10 cellular contexts compared by ENCODE assay signal in the genomic region with DNA sequence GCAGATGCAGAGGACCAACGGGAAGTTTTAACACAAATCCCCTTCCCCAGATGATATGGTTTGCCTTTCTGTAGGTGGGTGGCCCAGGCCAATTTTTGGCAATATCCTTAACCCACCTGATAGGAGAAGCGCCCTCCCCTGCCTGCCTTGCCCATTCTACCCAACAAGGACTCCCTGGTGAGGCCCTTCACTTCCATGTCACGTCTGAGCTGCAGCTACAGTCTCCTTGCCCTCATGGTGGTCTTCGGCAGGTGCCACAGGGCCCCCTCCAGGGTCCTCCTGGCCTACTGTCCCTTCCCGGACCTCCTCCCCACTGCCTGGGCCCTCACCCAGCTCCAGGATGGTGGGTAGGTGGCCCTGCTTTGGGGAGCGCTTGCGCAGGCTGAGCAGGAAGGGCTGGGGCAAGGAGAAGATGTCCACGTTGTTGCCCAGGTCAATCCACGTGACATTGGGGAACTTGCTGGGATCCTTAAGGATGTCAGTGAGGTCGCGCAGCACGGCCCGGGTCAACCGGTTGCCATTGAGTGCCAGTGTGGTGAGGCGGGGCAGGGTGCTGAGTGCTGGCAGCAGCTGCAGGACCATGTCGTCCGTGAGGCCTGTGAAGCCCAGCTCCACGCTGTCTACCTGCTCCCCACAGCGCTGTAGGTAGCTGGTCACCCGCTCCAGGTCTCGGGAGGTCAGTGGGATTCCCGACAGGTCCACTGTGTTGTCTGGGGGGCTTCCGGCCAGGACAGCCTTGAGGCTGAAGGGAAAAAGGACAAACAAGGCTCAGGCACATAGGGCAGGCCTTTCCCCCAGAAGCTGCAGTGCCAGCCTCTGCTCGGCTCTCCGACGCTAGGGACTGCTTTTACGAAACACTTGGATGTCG. TPM values are rescaled to one million over a fixed set of nuclear protein-coding genes. Genes with fewer than 3 reads are reported as not detected.
DNase-seq lines count a peak whose midpoint lies in the region; ATAC-seq and TF ChIP-seq lines count a peak whose summit lies in the region.
"Had no signal": no experiment of that assay in that cellular context is flagged by ENCODE, and none has a peak within 500 bp of the region (broad histone marks: within the 10 kb centered on the region; RNA-seq: fewer than 3 reads in every experiment).

No MANE protein-coding gene starts in this region.

- no peak overlapping the region for H3K18ac ChIP-seq in IMR-90 (ENCODE audit: low read depth, low read length)

- H3K9ac ChIP-seq in IMR-90 (ENCODE audit: low read depth, low read length) = no peak overlapping the region; the same call in 1 of the 2 replicates

- peak overlapping the region; percentile 46 for H2AFZ ChIP-seq in IMR-90 (replicated peaks; ENCODE audit: low read length, poor library complexity)

- no peak for TF ChIP-seq CTCF in IMR-90 (conservative IDR thresholded peaks at IDR 0.05; ENCODE audit: low read depth, low read length)

- BruUV-seq in IMR-90 (replicated peaks; lab: Mats Ljungman, UMichigan) = no TSS peak

- H4K91ac ChIP-seq in IMR-90 (ENCODE audit: insufficient read depth, low read depth, low read length) = no peak overlapping the region

- in situ Hi-C loops in IMR-90 (cut with MboI; ENCODE audit: low sequenced_read_pairs) = no loop called here

- H2BK15ac ChIP-seq in IMR-90 (ENCODE audit: low read depth, low read length) = no peak overlapping the region

- H3K4ac ChIP-seq in IMR-90 (ENCODE audit: low read depth, low read length) = no peak overlapping the region

- no peak overlapping the region for H3K4me3 Mint-ChIP-seq in activated CD4-positive, alpha-beta T cell treated with anti-CD3 and anti-CD28 coated beads, Interleukin-2, amount 10 ng/mL, durations not matched to agents 7 days and 5 days
- H3K4me3 Mint-ChIP-seq in activated naive CD8-positive, alpha-beta T cell treated with anti-CD3 and anti-CD28 coated beads, Interleukin-2, amount 50 U/mL, for 24 hours = peak overlapping the region; percentile 95
- H3K4me3 Mint-ChIP-seq: T-helper 1 cell treated with Interleukin-12 subunit alpha and Interleukin-12 subunit beta and Interleukin-4 antibody, amounts not matched to agents 30 μg/mL and 1 μg/mL, for 36 hours had no signal

- no peak overlapping the region for H3K4me3 ChIP-seq in IMR-90 (ENCODE audit: insufficient read depth, low read depth, low read length)

- peaks cover 64% of the 10 kb centered on the region for H3K36me3 Mint-ChIP-seq in activated CD4-positive, alpha-beta T cell treated with anti-CD3 and anti-CD28 coated beads, Interleukin-2, amount 10 ng/mL, durations not matched to agents 7 days and 5 days (ENCODE audit: low read depth)
- peaks cover 73% of the 10 kb centered on the region for H3K36me3 Mint-ChIP-seq in activated naive CD8-positive, alpha-beta T cell treated with anti-CD3 and anti-CD28 coated beads, Interleukin-2, amount 50 U/mL, for 24 hours (ENCODE audit: low read depth)

- peaks cover 66% of the 10 kb centered on the region for H3K36me3 ChIP-seq in IMR-90 (ENCODE audit: control insufficient read depth, insufficient read depth, low read length)

- no peak overlapping the region for H3K27ac ChIP-seq in IMR-90 (ENCODE audit: insufficient read depth, low read length)

- no peak for TF ChIP-seq RAD21 in IMR-90 (IDR thresholded peaks at IDR 0.05; ENCODE audit: low read length)

- no peaks in the 10 kb centered on the region for H3K9me3 ChIP-seq in IMR-90 (ENCODE audit: control insufficient read depth, insufficient read depth, low read length)

- no peak overlapping the region for H4K5ac ChIP-seq in IMR-90 (ENCODE audit: low read depth, low read length)

- H2AK9ac ChIP-seq in IMR-90 (replicated peaks; ENCODE audit: low read depth, low read length, poor library complexity) = no peak overlapping the region

- H3K79me1 ChIP-seq in IMR-90 (ENCODE audit: low read depth in 1 of 2, low read length in 2 of 2) = peaks cover 24 to 90% of the 10 kb centered on the region in 2 experiments

- peaks cover 14% of the 10 kb centered on the region for H3K4me1 ChIP-seq in IMR-90 (ENCODE audit: control insufficient read depth, insufficient read depth, low read length)

- intact Hi-C loops in IMR-90 (cut with micrococcal nuclease) = no loop called here

- no peak overlapping the region for H3K23ac ChIP-seq in IMR-90 (ENCODE audit: low read depth, low read length)

- H2BK20ac ChIP-seq in IMR-90 (ENCODE audit: low read depth, low read length) = no peak overlapping the region

- H2BK5ac ChIP-seq in IMR-90 (ENCODE audit: low read depth, low read length, poor library complexity, severe bottlenecking) = no peak overlapping the region

- no peak for TF ChIP-seq POLR2A in IMR-90 (IDR thresholded peaks at IDR 0.05; ENCODE audit: low read depth, low read length)

- H3K9me3 Mint-ChIP-seq in activated CD4-positive, alpha-beta T cell treated with anti-CD3 and anti-CD28 coated beads, Interleukin-2, amount 10 ng/mL, durations not matched to agents 7 days and 5 days = no peaks in the 10 kb centered on the region
- no peaks in the 10 kb centered on the region for H3K9me3 Mint-ChIP-seq in activated naive CD8-positive, alpha-beta T cell treated with anti-CD3 and anti-CD28 coated beads, Interleukin-2, amount 50 U/mL, for 24 hours
- H3K9me3 Mint-ChIP-seq: T-helper 1 cell treated with Interleukin-12 subunit alpha and Interleukin-12 subunit beta and Interleukin-4 antibody, amounts not matched to agents 30 μg/mL and 1 μg/mL, for 36 hours had no signal

- no peak overlapping the region for H3K14ac ChIP-seq in IMR-90 (replicated peaks; ENCODE audit: low read depth, low read length)

- peaks cover 48% of the 10 kb centered on the region for H3K4me1 Mint-ChIP-seq in activated CD4-positive, alpha-beta T cell treated with anti-CD3 and anti-CD28 coated beads, Interleukin-2, amount 10 ng/mL, durations not matched to agents 7 days and 5 days
- peaks cover 62% of the 10 kb centered on the region for H3K4me1 Mint-ChIP-seq in activated naive CD8-positive, alpha-beta T cell treated with anti-CD3 and anti-CD28 coated beads, Interleukin-2, amount 50 U/mL, for 24 hours

- CTCF ChIA-PET in activated CD4-positive, alpha-beta T cell treated with anti-CD3 and anti-CD28 coated beads, Interleukin-2, amount 10 ng/mL, durations not matched to agents 7 days and 5 days (lab: Charles Lee) = interaction anchor here (1.3 to 4.0 kb wide), 2 partner anchors 9 to 12 kb away, joined by 3 to 27 read pairs; no protein-coding TSS in a partner anchor
- CTCF ChIA-PET in IMR-90 (lab: Yijun Ruan, JAX) = interaction anchor here (0.5 kb wide), 1 partner anchor 75 kb away, joined by 3 read pairs; no protein-coding TSS in a partner anchor

- H3K56ac ChIP-seq in IMR-90 (ENCODE audit: extremely low read depth, insufficient read depth, low read length) = no peak overlapping the region

- H3K27me3 ChIP-seq in IMR-90 (ENCODE audit: control insufficient read depth, insufficient read depth, low read length) = no peaks in the 10 kb centered on the region

- H3K4me2 ChIP-seq in IMR-90 (ENCODE audit: low read depth, low read length) = no peak overlapping the region

- DNase-seq in activated CD4-positive, alpha-beta T cell treated with anti-CD3 and anti-CD28 coated beads, Interleukin-2, amount 10 ng/mL, durations not matched to agents 7 days and 5 days = no peak
- no peak for DNase-seq in activated CD4-positive, alpha-beta T cell treated with anti-CD3 and anti-CD28 coated beads, Interleukin-2, amount 50 U/mL, for 4 hours
- DNase-seq in IMR-90 = no peak
- DNase-seq in activated naive CD8-positive, alpha-beta T cell treated with anti-CD3 and anti-CD28 coated beads, Interleukin-2, amount 50 U/mL, for 24 hours = peak; percentile 44
- DNase-seq in stimulated activated CD4-positive, alpha-beta T cell treated with anti-CD3 and anti-CD28 coated beads, Interleukin-4, amount 100 ng/mL, for 1 hour = peak; percentile 34
- DNase-seq in D341Med (ENCODE audit: low spot score) = no peak
- DNase-seq in inferior parietal cortex (ENCODE audit: extremely low spot score) = no peak
- DNase-seq: NCI-H1436 had no signal

- 80% methylated on average over 14 of the region's 28 CpGs; no CpG with 5 or more reads in 1 of the 2 experiments for WGBS in IMR-90 (ENCODE audit: extremely low coverage in 2 of 2, insufficient read length in 1 of 2), 2 experiments

- H3K9me1 ChIP-seq in IMR-90 (ENCODE audit: insufficient read depth, low read length) = peaks cover 28% of the 10 kb centered on the region

- H4K20me1 ChIP-seq in IMR-90 (ENCODE audit: insufficient read depth, low read length) = peaks cover 92% of the 10 kb centered on the region

- no peak overlapping the region for H2BK120ac ChIP-seq in IMR-90 (ENCODE audit: low read depth, low read length)

- no peaks in the 10 kb centered on the region for H3K27me3 Mint-ChIP-seq in activated CD4-positive, alpha-beta T cell treated with anti-CD3 and anti-CD28 coated beads, Interleukin-2, amount 10 ng/mL, durations not matched to agents 7 days and 5 days
- H3K27me3 Mint-ChIP-seq in activated naive CD8-positive, alpha-beta T cell treated with anti-CD3 and anti-CD28 coated beads, Interleukin-2, amount 50 U/mL, for 24 hours = no peaks in the 10 kb centered on the region

- POLR2A ChIA-PET in activated CD4-positive, alpha-beta T cell treated with anti-CD3 and anti-CD28 coated beads, Interleukin-2, amount 10 ng/mL, durations not matched to agents 7 days and 5 days (lab: Charles Lee) = no interaction called here
- POLR2A ChIA-PET in IMR-90 (lab: Charles Lee; ENCODE audit: unreplicated experiment) = interaction anchor here (0.6 kb wide), 1 partner anchor 84 kb away, joined by 4 read pairs; no protein-coding TSS in a partner anchor

- H2AK5ac ChIP-seq in IMR-90 (ENCODE audit: low read depth, low read length) = no peak overlapping the region

- ATAC-seq in IMR-90 (ENCODE audit: low read depth) (no peak), GM19397 (IDR thresholded peaks at IDR 0.05; ENCODE audit: unreplicated experiment) (no peak)
- peak; percentile 17 for ATAC-seq in activated naive CD8-positive, alpha-beta T cell treated with anti-CD3 and anti-CD28 coated beads, Interleukin-2, amount 50 U/mL, for 24 hours

- dilution Hi-C loops in IMR-90 (cut with HindIII; ENCODE audit: low sequenced_read_pairs, unreplicated experiment) = no loop called here

- H4K8ac ChIP-seq in IMR-90 (ENCODE audit: low read depth in 2 of 2, low read length in 2 of 2) = peak overlapping the region in 1 of 2 experiments; percentile 10; a peak in 1 of 4 replicates

- H3K27ac Mint-ChIP-seq in activated CD4-positive, alpha-beta T cell treated with anti-CD3 and anti-CD28 coated beads, Interleukin-2, amount 10 ng/mL, durations not matched to agents 7 days and 5 days = peak overlapping the region; percentile 68
- H3K27ac Mint-ChIP-seq in activated naive CD8-positive, alpha-beta T cell treated with anti-CD3 and anti-CD28 coated beads, Interleukin-2, amount 50 U/mL, for 24 hours = peak overlapping the region; percentile 99

RNA-seq across cellular contexts. Expression of a gene that starts 28.3 kb away (rescaled TPM):
- total RNA-seq in activated CD4-positive, alpha-beta T cell treated with anti-CD3 and anti-CD28 coated beads, Interleukin-2, amount 10 ng/mL, durations not matched to agents 7 days and 5 days = 100 to 1,000 TPM; 114 to 134 TPM
- total RNA-seq in IMR-90 (2012; rRNA removed) = 27.2 and 30.8 TPM in 2 replicates
- 32.8 and 36.4 TPM in 2 replicates for polyA plus RNA-seq in IMR-90 (2012; rRNA removed)
- polyA plus RNA-seq in IMR-90 (2012; cell fraction: cytosol; rRNA removed) = 28.0 and 41.7 TPM in 2 replicates
- polyA plus RNA-seq in IMR-90 (2012; cell fraction: nucleus; rRNA removed; ENCODE audit: low replicate concordance) = 30.3 and 55.3 TPM in 2 replicates

RNA-seq across cellular contexts. Expression of a gene that starts 48.4 kb away (rescaled TPM):
- 1 to 10 TPM; 1.7 to 2.0 TPM for total RNA-seq in activated CD4-positive, alpha-beta T cell treated with anti-CD3 and anti-CD28 coated beads, Interleukin-2, amount 10 ng/mL, durations not matched to agents 7 days and 5 days
- total RNA-seq in IMR-90 (2012; rRNA removed) = 0.56 and 0.72 TPM in 2 replicates
- 0.89 and 1.0 TPM in 2 replicates for polyA plus RNA-seq in IMR-90 (2012; rRNA removed)
- polyA plus RNA-seq in IMR-90 (2012; cell fraction: cytosol; rRNA removed) = 0.05 and 1.0 TPM in 2 replicates
- polyA plus RNA-seq in IMR-90 (2012; cell fraction: nucleus; rRNA removed; ENCODE audit: low replicate concordance) = 2.2 and 3.2 TPM in 2 replicates

Comparison
In these comparisons a context has a peak if more than half of its experiments do, and no peak if none do; other contexts are left out.
1. DNase-seq: peak in activated naive CD8-positive, alpha-beta T cell treated with anti-CD3 and anti-CD28 coated beads, Interleukin-2, amount 50 U/mL, for 24 hours (single experiment) and stimulated activated CD4-positive, alpha-beta T cell treated with anti-CD3 and anti-CD28 coated beads, Interleukin-4, amount 100 ng/mL, for 1 hour (single experiment); none in activated CD4-positive, alpha-beta T cell treated with anti-CD3 and anti-CD28 coated beads, Interleukin-2, amount 10 ng/mL, durations not matched to agents 7 days and 5 days (single experiment), activated CD4-positive, alpha-beta T cell treated with anti-CD3 and anti-CD28 coated beads, Interleukin-2, amount 50 U/mL, for 4 hours (0 of 2), IMR-90 (single experiment), D341Med (single experiment) and inferior parietal cortex (single experiment).